8 cellular contexts compared by ENCODE assay signal in the genomic region with DNA sequence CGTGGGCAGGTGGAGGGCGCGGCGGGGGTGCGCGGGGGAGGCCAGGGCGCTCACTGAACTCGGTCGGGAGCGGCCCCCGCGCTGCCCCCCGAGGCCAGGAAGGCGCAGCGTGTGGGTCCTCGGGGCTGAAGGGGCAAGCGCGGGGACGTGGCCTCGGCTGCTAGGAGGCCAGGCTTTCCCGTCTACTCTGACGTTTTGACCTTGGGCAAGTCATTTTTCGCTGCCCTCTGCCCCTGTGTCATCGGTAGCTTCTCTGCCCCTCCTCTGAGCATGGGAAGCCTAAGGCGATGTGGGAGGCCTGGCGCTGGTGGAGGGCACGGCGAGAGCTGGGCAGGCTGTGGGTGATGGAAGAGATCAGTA. TPM values are rescaled to one million over a fixed set of nuclear protein-coding genes. Genes with fewer than 3 reads are reported as not detected.
DNase-seq lines count a peak whose midpoint lies in the region; ATAC-seq and TF ChIP-seq lines count a peak whose summit lies in the region.

No MANE protein-coding gene starts in this region.

- no peaks in the 10 kb centered on the region for H3K27me3 ChIP-seq in WERI-Rb-1 (ENCODE audit: insufficient read depth, low read depth, severe bottlenecking)
- no peaks in the 10 kb centered on the region for H3K27me3 ChIP-seq in esophagus squamous epithelium
- no peaks in the 10 kb centered on the region for H3K27me3 ChIP-seq in osteoblast (ENCODE audit: insufficient read depth, low read length)

- TF ChIP-seq CTCF in WERI-Rb-1 (IDR thresholded peaks at IDR 0.05; ENCODE audit: low read depth, low read length) (no peak), esophagus squamous epithelium (IDR thresholded peaks at IDR 0.05) (no peak), osteoblast (IDR thresholded peaks at IDR 0.05; ENCODE audit: extremely low read depth, low read depth, low read length) (no peak)

- no peak overlapping the region for H3K27ac ChIP-seq in WERI-Rb-1
- H3K27ac ChIP-seq in esophagus squamous epithelium: peak overlapping the region; percentile 71 to 96 (median 95)
- H3K27ac ChIP-seq in osteoblast (ENCODE audit: low read depth, low read length): peak overlapping the region; percentile 76

- 0% methylated on average over 5 of the region's 28 CpGs; no CpG with 5 or more reads in 1 of the 2 donors for WGBS in esophagus squamous epithelium, 2 donors

- H3K79me2 ChIP-seq in osteoblast (ENCODE audit: insufficient read depth, low read length): peaks cover 66% of the 10 kb centered on the region

- H3K4me1 ChIP-seq in esophagus squamous epithelium: peaks cover 15 to 45% (median 24%) of the 10 kb centered on the region in 3 donors
- peaks cover 23% of the 10 kb centered on the region for H3K4me1 ChIP-seq in osteoblast (ENCODE audit: insufficient read depth, low read length)

- peak overlapping the region; percentile 94 for H3K4me2 ChIP-seq in osteoblast (ENCODE audit: insufficient read depth, low read length)

- peak; percentile 10 to 32 (median 16) for DNase-seq in stimulated activated CD4-positive, alpha-beta T cell treated with anti-CD3 and anti-CD28 coated beads, Interleukin-12 subunit alpha, Interleukin-12 subunit beta, amount 100 ng/mL, for 48 hours (ENCODE audit: low read depth in 2 of 3, low spot score in 1 of 3)
- DNase-seq in stimulated activated CD4-positive, alpha-beta T cell treated with anti-CD3 and anti-CD28 coated beads, Interleukin-4, amount 100 ng/mL, for 1 hour: no peak
- DNase-seq in WERI-Rb-1 (peak; percentile 9), esophagus squamous epithelium (lab: John Stamatoyannopoulos, UW) (no peak), osteoblast (ENCODE audit: insufficient read length, low spot score, missing footprints) (peak; percentile 80), NCI-H2029 (lab: John Stamatoyannopoulos, UW) (no peak)
- DNase-seq in effector CD4-positive, alpha-beta T cell: no peak

- intact Hi-C loops in esophagus squamous epithelium (cut with DNase I): no loop called here

- ATAC-seq in HG03342 (IDR thresholded peaks at IDR 0.05; ENCODE audit: unreplicated experiment): peak; percentile 3

- H2AFZ ChIP-seq in osteoblast (ENCODE audit: low read length): peak overlapping the region; percentile 75

- H3K9me3 ChIP-seq in WERI-Rb-1 (ENCODE audit: severe bottlenecking) (no peaks in the 10 kb centered on the region), esophagus squamous epithelium (no peaks in the 10 kb centered on the region), osteoblast (ENCODE audit: low read depth, low read length) (no peaks in the 10 kb centered on the region)

- no peaks in the 10 kb centered on the region; the same call in 1 of the 2 replicates for H3K36me3 ChIP-seq in WERI-Rb-1
- peaks cover 0 to 45% (median 0%) of the 10 kb centered on the region in 3 donors for H3K36me3 ChIP-seq in esophagus squamous epithelium
- peaks cover 25% of the 10 kb centered on the region for H3K36me3 ChIP-seq in osteoblast (ENCODE audit: insufficient read depth, low read length)

- peaks cover 34% of the 10 kb centered on the region for H4K20me1 ChIP-seq in osteoblast (ENCODE audit: insufficient read depth, low read length)

- no peak for TF ChIP-seq POLR2A in esophagus squamous epithelium (IDR thresholded peaks at IDR 0.05)

- H3K4me3 ChIP-seq in WERI-Rb-1 (ENCODE audit: low read depth, low read length): peak overlapping the region; percentile 71
- H3K4me3 ChIP-seq in esophagus squamous epithelium: peak overlapping the region; percentile 59 to 92 (median 82)
- H3K4me3 ChIP-seq in osteoblast (ENCODE audit: insufficient read depth, low read length): peak overlapping the region; percentile 82

RNA-seq across cellular contexts. Expression of a gene that starts 0.5 kb away (rescaled TPM):
- total RNA-seq in esophagus squamous epithelium (10 to 100 TPM; 48.5 to 93.8 (median 54.1) TPM), osteoblast (80.2 and 93.7 TPM in 2 replicates)

RNA-seq across cellular contexts. Expression of a gene that starts 0.8 kb away (rescaled TPM):
- total RNA-seq in esophagus squamous epithelium (10 to 100 TPM in 1 of 4 donors, 1 to 10 TPM in 3; 2.8 to 10.9 (median 5.1) TPM), osteoblast (7.2 and 9.4 TPM in 2 replicates)

Comparison
In these comparisons a context has a peak if more than half of its experiments do, and no peak if none do; other contexts are left out.
1. DNase-seq: peak in stimulated activated CD4-positive, alpha-beta T cell treated with anti-CD3 and anti-CD28 coated beads, Interleukin-12 subunit alpha, Interleukin-12 subunit beta, amount 100 ng/mL, for 48 hours (3 of 3), WERI-Rb-1 (single experiment) and osteoblast (single experiment); none in stimulated activated CD4-positive, alpha-beta T cell treated with anti-CD3 and anti-CD28 coated beads, Interleukin-4, amount 100 ng/mL, for 1 hour (single experiment), esophagus squamous epithelium (single experiment), effector CD4-positive, alpha-beta T cell (single experiment) and NCI-H2029 (single experiment).
2. Peak in every context shown above with its lines, with median percentiles within 50 percentile points of each other: H3K4me3 ChIP-seq.